Comparison of ENCODE assay signal across 23 cellular contexts in the genomic region with DNA sequence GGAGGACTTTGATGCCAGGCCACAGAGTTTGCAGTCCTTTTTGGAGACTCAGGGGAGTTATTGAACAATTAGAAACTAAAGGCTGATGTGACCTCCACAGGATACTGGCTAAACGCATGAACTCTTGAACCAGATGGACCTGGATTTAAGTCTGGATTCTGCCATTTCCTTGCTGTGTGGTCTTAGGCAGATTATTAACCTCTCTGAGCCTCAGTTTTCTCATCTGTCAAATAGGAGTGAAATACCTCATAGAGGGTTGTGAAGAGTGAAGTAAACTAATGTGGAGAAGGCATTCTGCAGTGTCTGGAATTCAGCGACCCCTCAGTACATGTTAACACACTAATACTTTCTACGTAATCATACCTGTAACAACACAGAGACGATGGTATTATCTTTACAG.
"Had no signal": no experiment of that assay in that cellular context is flagged by ENCODE, and none has a peak within 500 bp of the region (broad histone marks: within the 10 kb centered on the region; RNA-seq: fewer than 3 reads in every experiment).

No MANE protein-coding gene starts in this region.

- H3K4me3 ChIP-seq: coronary artery, dorsolateral prefrontal cortex, gastrocnemius medialis, heart right ventricle, mucosa of descending colon, sigmoid colon, skin epidermis, suprapubic skin, thyroid gland had no signal

- H3K27me3 ChIP-seq: dorsolateral prefrontal cortex, gastrocnemius medialis, sigmoid colon, suprapubic skin, thyroid gland had no signal

- H3K36me3 Mint-ChIP-seq: natural killer cell, type B pancreatic cell had no signal

- H3K9me3 ChIP-seq: gastrocnemius medialis, heart right ventricle, mucosa of descending colon, sigmoid colon, suprapubic skin, thyroid gland had no signal

- ATAC-seq: esophagus mucosa; gastrocnemius medialis; heart right ventricle; mucosa of descending colon; natural killer cell; stimulated activated naive CD8-positive, alpha-beta T cell treated with anti-CD3 and anti-CD28 coated beads, Interleukin-15, Interleukin-2, amounts not matched to agents 100 U/mL and 50 U/mL, for 24 hours had no signal

- H3K4me3 Mint-ChIP-seq: natural killer cell, neural crest cell, type B pancreatic cell had no signal

- H3K4me1 ChIP-seq: gastrocnemius medialis, heart right ventricle, suprapubic skin, thyroid gland had no signal

- H3K36me3 ChIP-seq: gastrocnemius medialis, heart right ventricle, sigmoid colon, suprapubic skin, thyroid gland had no signal

- H3K27ac ChIP-seq: coronary artery, gastrocnemius medialis, heart right ventricle, sigmoid colon, skin epidermis, suprapubic skin, thyroid gland had no signal

- FAIRE-seq: endometrium, islet of Langerhans, urothelium cell line had no signal

- H3K9me3 Mint-ChIP-seq: type B pancreatic cell had no signal

- DNase-seq: dorsolateral prefrontal cortex; effector CD8-positive, alpha-beta T cell; gastrocnemius medialis; heart right ventricle; hypothalamus; kidney glomerular epithelial cell; mammary epithelial cell; mucosa of descending colon; natural killer cell; posterior cingulate gyrus; sigmoid colon; stimulated activated CD4-positive, alpha-beta T cell treated with anti-CD3 and anti-CD28 coated beads, Interleukin-12 subunit alpha, Interleukin-12 subunit beta, amount 100 ng/mL, for 4 hours; stimulated activated naive CD8-positive, alpha-beta T cell treated with anti-CD3 and anti-CD28 coated beads, Interleukin-15, Interleukin-2, amounts not matched to agents 100 U/mL and 50 U/mL, for 24 hours; thyroid gland had no signal

- H3K27ac Mint-ChIP-seq: natural killer cell, type B pancreatic cell had no signal
